In genomic region chr4:159010563-159011260, GRCh38 we compare ENCODE assay signal across 9 cellular contexts.
A peak's percentile ranks its signal among the peaks of the same experiment; 100 is the strongest.
DNase-seq lines count a peak whose midpoint lies in the region; ATAC-seq and TF ChIP-seq lines count a peak whose summit lies in the region.
"Had no signal": no experiment of that assay in that cellular context is flagged by ENCODE, and none has a peak within 500 bp of the region (broad histone marks: within the 10 kb centered on the region; RNA-seq: fewer than 3 reads in every experiment).

No MANE protein-coding gene starts in this region.

- in situ Hi-C loops in astrocyte of the spinal cord (cut with HindIII; ENCODE audit: low sequenced_read_pairs): no loop called here

- no peak for TF ChIP-seq CTCF in astrocyte of the spinal cord (IDR thresholded peaks at IDR 0.05; ENCODE audit: low read depth, low read length)
- no peak for TF ChIP-seq CTCF in smooth muscle cell (IDR thresholded peaks at IDR 0.05; ENCODE audit: borderline replicate concordance, insufficient read depth, poor library complexity, severe bottlenecking)

- H3K4me3 ChIP-seq in astrocyte of the spinal cord (ENCODE audit: low read depth, low read length) (no peak overlapping the region), smooth muscle cell (no peak overlapping the region)

- H3K27me3 ChIP-seq in smooth muscle cell (ENCODE audit: low read depth): no peaks in the 10 kb centered on the region

- H2AFZ ChIP-seq in smooth muscle cell (ENCODE audit: low read depth): no peak overlapping the region

- no peaks in the 10 kb centered on the region for H3F3A ChIP-seq in smooth muscle cell (ENCODE audit: low read depth)

- no peak overlapping the region for H3K9ac ChIP-seq in smooth muscle cell (ENCODE audit: low read depth)

- no peak overlapping the region for H3K4me2 ChIP-seq in smooth muscle cell

- H4K20me1 ChIP-seq in smooth muscle cell (ENCODE audit: low read depth): no peaks in the 10 kb centered on the region

- no peaks in the 10 kb centered on the region for H3K79me2 ChIP-seq in smooth muscle cell (ENCODE audit: low read depth)

- WGBS in smooth muscle cell (ENCODE audit: low lambda C conversion rate): 95% methylated on average over 5 of the region's 5 CpGs

- no peaks in the 10 kb centered on the region for H3K9me3 ChIP-seq in smooth muscle cell (replicated peaks; ENCODE audit: low read depth)

- no peaks in the 10 kb centered on the region for H3K36me3 ChIP-seq in smooth muscle cell (ENCODE audit: low read depth)

- H3K4me1 ChIP-seq in smooth muscle cell (ENCODE audit: low read depth): peaks cover 12% of the 10 kb centered on the region

- no peak for ATAC-seq in GM19324 (IDR thresholded peaks at IDR 0.05; ENCODE audit: low FRiP score, unreplicated experiment)
- ATAC-seq: stimulated activated memory B cell treated with anti-CD40 and anti-IgM and Interleukin-4, amounts not matched to agents 10 μg/mL and 1 μg/mL and 100 μg/mL, for 72 hours had no signal

- DNase-seq in NCI-H1436 treated with DMSO at 0.1 percent for 48 hours (lab: John Stamatoyannopoulos, UW) (peak; percentile 39), NCI-H1436 (lab: John Stamatoyannopoulos, UW) (no peak), astrocyte of the spinal cord (ENCODE audit: low read depth, low spot score) (peak; percentile 77), kidney glomerular epithelial cell (lab: John Stamatoyannopoulos, UW) (peak; percentile 75), ureter (ENCODE audit: low spot score) (peak; percentile 66), mesenteric fat pad (ENCODE audit: low spot score) (no peak), smooth muscle cell (lab: John Stamatoyannopoulos, UW; ENCODE audit: unreplicated experiment) (no peak)

- no peak overlapping the region for H3K27ac ChIP-seq in smooth muscle cell (ENCODE audit: low read depth)

Comparison
In these comparisons a context has a peak if more than half of its experiments do, and no peak if none do; other contexts are left out.
1. DNase-seq: peak in NCI-H1436 treated with DMSO at 0.1 percent for 48 hours (single experiment), astrocyte of the spinal cord (single experiment), kidney glomerular epithelial cell (single experiment) and ureter (single experiment); none in NCI-H1436 (single experiment), mesenteric fat pad (single experiment) and smooth muscle cell (single experiment).